15 cellular contexts compared by ENCODE assay signal in genomic region chr3:172356427-172356826, GRCh38.
"Had no signal": no experiment of that assay in that cellular context is flagged by ENCODE, and none has a peak within 500 bp of the region (broad histone marks: within the 10 kb centered on the region; RNA-seq: fewer than 3 reads in every experiment).

No MANE protein-coding gene starts in this region.

- DNase-seq: activated CD4-positive, alpha-beta memory T cell treated with anti-CD3 and anti-CD28 coated beads for 36 hours; activated CD8-positive, alpha-beta memory T cell treated with anti-CD3 and anti-CD28 coated beads, Interleukin-2, amount 10 ng/mL, durations not matched to agents 7 days and 5 days; cortex of kidney; erythroblast; head of caudate nucleus; kidney; midbrain; sigmoid colon; stimulated activated CD4-positive, alpha-beta T cell treated with anti-CD3 and anti-CD28 coated beads, Interleukin-1b, Interleukin-23, amount 100 ng/mL, for 48 hours; stimulated activated CD8-positive, alpha-beta memory T cell treated with anti-CD3 and anti-CD28 coated beads, Interleukin-4, amount 100 ng/mL, for 48 hours; stimulated activated naive CD4-positive, alpha-beta T cell treated with Interleukin-2 at 50 U/mL for 16 hours had no signal

- H3K9me3 ChIP-seq: sigmoid colon had no signal

- FAIRE-seq: frontal cortex, kidney, TTC549 had no signal

- H3K4me3 ChIP-seq: lung, sigmoid colon had no signal

- ATAC-seq: activated CD8-positive, alpha-beta memory T cell treated with anti-CD3 and anti-CD28 coated beads, Interleukin-2, amount 10 ng/mL, durations not matched to agents 7 days and 5 days had no signal

- H3K27me3 ChIP-seq: sigmoid colon had no signal

- H3K79me2 ChIP-seq: parathyroid adenoma had no signal

- H2AFZ ChIP-seq: parathyroid adenoma had no signal

- H3K27ac ChIP-seq: parathyroid adenoma had no signal

- H3K9ac ChIP-seq: parathyroid adenoma had no signal
